Comparison of ENCODE assay signal across 8 cellular contexts in genomic region chr2:9336209-9336533, GRCh38.
A peak's percentile ranks its signal among the peaks of the same experiment; 100 is the strongest.
DNase-seq lines count a peak whose midpoint lies in the region; ATAC-seq and TF ChIP-seq lines count a peak whose summit lies in the region.

No MANE protein-coding gene starts in this region.

- peak; percentile 28 for ATAC-seq in Right ventricle myocardium superior (ENCODE audit: poor library complexity)
- ATAC-seq in HG03045 (IDR thresholded peaks at IDR 0.05; ENCODE audit: unreplicated experiment): no peak

- H3K4me1 ChIP-seq in suprapubic skin: peaks cover 11% of the 10 kb centered on the region

- H3K27me3 ChIP-seq in suprapubic skin: no peaks in the 10 kb centered on the region

- H3K27ac ChIP-seq in suprapubic skin: no peak overlapping the region

- intact Hi-C loops in Right ventricle myocardium superior (cut with DNase I) (no loop called here), cardiac septum (cut with DNase I) (loop anchor here (10.0 kb wide), 1 partner anchor 461 kb away; no protein-coding TSS in a partner anchor)

- DNase-seq in Right ventricle myocardium superior: no peak
- DNase-seq in cardiac septum (ENCODE audit: low spot score): no peak
- DNase-seq in NCI-H2081 treated with DMSO at 0.1 percent for 48 hours (lab: John Stamatoyannopoulos, UW): peak; percentile 50
- peak; percentile 30 for DNase-seq in astrocyte of the hippocampus (ENCODE audit: low read depth, low spot score)
- DNase-seq in skeletal muscle cell (ENCODE audit: low read depth): peak; percentile 41
- DNase-seq in NCI-H526 (lab: John Stamatoyannopoulos, UW): no peak
- no peak for DNase-seq in suprapubic skin (ENCODE audit: low spot score in 2 of 2)

- no peak for TF ChIP-seq POLR2A in suprapubic skin (IDR thresholded peaks at IDR 0.05)

- no peak for TF ChIP-seq EP300 in suprapubic skin (IDR thresholded peaks at IDR 0.05)

- H3K4me3 ChIP-seq in skeletal muscle cell (ENCODE audit: low read depth, low read length) (no peak overlapping the region), suprapubic skin (no peak overlapping the region)

- H3K36me3 ChIP-seq in suprapubic skin: peaks cover 11% of the 10 kb centered on the region

- no peaks in the 10 kb centered on the region for H3K9me3 ChIP-seq in suprapubic skin

- 53% methylated on average over 2 of the region's 2 CpGs for WGBS in suprapubic skin

- TF ChIP-seq CTCF in suprapubic skin (IDR thresholded peaks at IDR 0.05): no peak

Comparison
In these comparisons a context has a peak if more than half of its experiments do, and no peak if none do; other contexts are left out.
1. DNase-seq: peak in NCI-H2081 treated with DMSO at 0.1 percent for 48 hours (single experiment), astrocyte of the hippocampus (single experiment) and skeletal muscle cell (single experiment); none in Right ventricle myocardium superior (single experiment), cardiac septum (single experiment), NCI-H526 (0 of 2) and suprapubic skin (0 of 2).